22 cellular contexts compared by ENCODE assay signal in the genomic region with DNA sequence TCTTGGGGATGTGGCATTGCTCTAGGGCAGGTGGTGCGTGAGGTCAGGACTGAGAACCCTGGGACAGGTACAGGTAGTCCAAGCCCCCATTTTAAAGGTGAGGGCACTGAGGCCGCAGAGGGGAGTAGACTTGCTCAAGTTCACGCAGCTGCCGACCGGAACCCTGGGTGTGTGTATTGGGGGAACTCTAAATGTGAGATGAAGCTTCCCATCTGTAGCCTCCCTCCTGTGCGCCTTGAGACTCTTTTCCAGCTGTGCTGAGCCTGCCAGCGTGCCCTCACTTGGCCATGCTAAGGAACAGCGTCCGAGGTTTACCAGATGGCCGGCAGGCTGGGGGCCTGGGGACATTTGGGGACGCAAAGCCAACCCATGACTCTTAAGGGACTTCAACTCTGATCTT.
DNase-seq lines count a peak whose midpoint lies in the region; ATAC-seq, FAIRE-seq and TF ChIP-seq lines count a peak whose summit lies in the region.
"Had no signal": no experiment of that assay in that cellular context is flagged by ENCODE, and none has a peak within 500 bp of the region (broad histone marks: within the 10 kb centered on the region; RNA-seq: fewer than 3 reads in every experiment).

No MANE protein-coding gene starts in this region.

- H3K4me3 ChIP-seq in kidney (ENCODE audit: low read length in 2 of 2) = no peak overlapping the region
- H3K4me3 ChIP-seq in spleen = no peak overlapping the region
- H3K4me3 ChIP-seq: BLaER1 treated with 17β-estradiol and CSF1 and Interleukin-3, amounts not matched to agents 10 nM and 100 nM; GM12878; GM23338; HAP-1 had no signal

- no peak for FAIRE-seq in kidney (lab: Jason Lieb, UNC)
- FAIRE-seq: A204.1, D721Med, GM12878 had no signal

- H3K27ac ChIP-seq in kidney (ENCODE audit: low read depth in 2 of 2, low read length in 2 of 2) (no peak overlapping the region), spleen (no peak overlapping the region)
- H3K27ac ChIP-seq: 22Rv1; BLaER1 treated with 17β-estradiol and CSF1 and Interleukin-3, amounts not matched to agents 10 nM and 100 nM had no signal

- no peak overlapping the region for H3K9ac ChIP-seq in kidney (ENCODE audit: low read length in 2 of 2)
- H3K9ac ChIP-seq: BLaER1 treated with 17β-estradiol and CSF1 and Interleukin-3, amounts not matched to agents 10 nM and 100 nM had no signal

- no peak for ATAC-seq in Right ventricle myocardium inferior
- no peak for ATAC-seq in Right ventricle myocardium superior (ENCODE audit: poor library complexity)
- no peak for ATAC-seq in HG02642 (IDR thresholded peaks at IDR 0.05; ENCODE audit: poor library complexity, unreplicated experiment)
- ATAC-seq: GM12878, GM23338 had no signal

- 89 to 98% (median 93%) methylated on average over 11 of the region's 11 CpGs for WGBS in spleen, 5 donors

- H3K36me3 ChIP-seq in kidney (ENCODE audit: control insufficient read depth in 1 of 2, insufficient read depth in 2 of 2, low read length in 2 of 2) = no peaks in the 10 kb centered on the region
- H3K36me3 ChIP-seq in spleen = peaks cover 0 to 11% (median under 1%) of the 10 kb centered on the region in 6 donors
- H3K36me3 ChIP-seq: BE2C, HAP-1 had no signal

- TF ChIP-seq CTCF in kidney (IDR thresholded peaks at IDR 0.05; ENCODE audit: borderline replicate concordance, extremely low read depth, insufficient read depth) (no peak), spleen (IDR thresholded peaks at IDR 0.05 in 8 of 11, conservative IDR thresholded peaks at IDR 0.05 in 3 of 11) (no peak)

- no peak for TF ChIP-seq POLR2A in spleen (IDR thresholded peaks at IDR 0.05)

- intact Hi-C loops in Right ventricle myocardium inferior (cut with DNase I) = no loop called here
- intact Hi-C loops in Right ventricle myocardium superior (cut with DNase I) = no loop called here
- intact Hi-C loops in kidney (cut with DNase I) = no loop called here
- intact Hi-C loops in spleen (cut with DNase I; ENCODE audit: low total_unique reads) = no loop called here

- no peaks in the 10 kb centered on the region for H3K4me1 ChIP-seq in kidney (ENCODE audit: control insufficient read depth in 1 of 2, insufficient read depth in 1 of 2, low read depth in 1 of 2, low read length in 2 of 2)
- peaks cover 0 to 18% (median 2%) of the 10 kb centered on the region in 6 donors for H3K4me1 ChIP-seq in spleen
- H3K4me1 ChIP-seq: HAP-1 had no signal

- no peaks in the 10 kb centered on the region for H3K27me3 ChIP-seq in spleen (replicated peaks in 1 of 7)
- H3K27me3 ChIP-seq: BE2C; BLaER1 treated with 17β-estradiol and CSF1 and Interleukin-3, amounts not matched to agents 10 nM and 100 nM had no signal

- peak; percentile 62 for DNase-seq in Right ventricle myocardium inferior (ENCODE audit: missing footprints)
- DNase-seq in Right ventricle myocardium superior = no peak
- peak; percentile 51 for DNase-seq in kidney
- peak; percentile 49 for DNase-seq in spleen
- no peak for DNase-seq in AG08396 (ENCODE audit: low spot score)
- DNase-seq: AML-193; BE2C; CD4-positive, alpha-beta T cell; CD8-positive, alpha-beta memory T cell; DMS 273 treated with DMSO at 0.1 percent for 48 hours; DMS79; EL; GDM1; HFFc6 had no signal

- H3K9me3 ChIP-seq in kidney (ENCODE audit: control insufficient read depth in 1 of 2, low read length in 2 of 2) (no peaks in the 10 kb centered on the region), spleen (no peaks in the 10 kb centered on the region)
- H3K9me3 ChIP-seq: BE2C; BLaER1 treated with 17β-estradiol and CSF1 and Interleukin-3, amounts not matched to agents 10 nM and 100 nM; HAP-1 had no signal

Comparison
In these comparisons a context has a peak if more than half of its experiments do, and no peak if none do; other contexts are left out.
1. DNase-seq: peak in Right ventricle myocardium inferior (single experiment), kidney (single experiment) and spleen (single experiment); none in Right ventricle myocardium superior (single experiment) and AG08396 (single experiment).